28 cellular contexts compared by ENCODE assay signal in the genomic region with DNA sequence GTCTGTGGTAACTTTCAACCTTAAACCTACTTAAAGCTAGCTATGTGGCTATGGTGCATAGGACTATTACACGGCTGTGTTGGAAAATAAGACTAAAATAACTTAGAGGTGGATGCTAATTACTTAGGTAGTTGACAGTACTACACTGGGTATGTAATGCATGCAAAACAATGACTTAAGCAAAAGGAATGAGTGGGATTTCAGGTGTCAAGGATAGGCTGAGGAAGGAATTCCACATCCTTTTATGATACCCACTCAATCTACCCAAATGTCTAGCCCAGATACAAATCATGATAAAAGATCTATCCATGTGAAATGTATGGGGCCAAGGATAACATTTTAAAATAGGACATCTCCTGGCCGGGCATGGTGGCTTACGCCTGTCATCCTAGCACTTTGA.
"Had no signal": no experiment of that assay in that cellular context is flagged by ENCODE, and none has a peak within 500 bp of the region (broad histone marks: within the 10 kb centered on the region; RNA-seq: fewer than 3 reads in every experiment).

No MANE protein-coding gene starts in this region.

- H3K36me3 ChIP-seq: adrenal gland, esophagus muscularis mucosa, gastrocnemius medialis, WERI-Rb-1 had no signal

- H3K4me3 ChIP-seq: adrenal gland, body of pancreas, esophagus muscularis mucosa, gastrocnemius medialis had no signal

- H3K27me3 ChIP-seq: adrenal gland, body of pancreas, esophagus muscularis mucosa, gastrocnemius medialis had no signal

- ATAC-seq: activated CD4-positive, alpha-beta T cell treated with anti-CD3 and anti-CD28 coated beads for 36 hours; activated CD8-positive, alpha-beta memory T cell treated with anti-CD3 and anti-CD28 coated beads, Interleukin-2, amount 10 ng/mL, durations not matched to agents 7 days and 5 days; activated CD8-positive, alpha-beta T cell treated with anti-CD3 and anti-CD28 coated beads, Interleukin-2, amount 10 ng/mL, durations not matched to agents 7 days and 5 days; activated naive CD8-positive, alpha-beta T cell treated with anti-CD3 and anti-CD28 coated beads, Interleukin-2, amount 50 U/mL, for 24 hours; body of pancreas; gastrocnemius medialis; T-cell had no signal

- H3K4me1 ChIP-seq: esophagus muscularis mucosa, gastrocnemius medialis had no signal

- H3K9me3 ChIP-seq: adrenal gland, body of pancreas, esophagus muscularis mucosa, gastrocnemius medialis had no signal

- DNase-seq: activated B cell treated with CpG ODN at 0.5 μM for 24 hours; activated CD4-positive, alpha-beta memory T cell treated with anti-CD3 and anti-CD28 coated beads for 36 hours; activated CD4-positive, alpha-beta T cell treated with anti-CD3 and anti-CD28 coated beads for 36 hours; activated CD4-positive, alpha-beta T cell treated with anti-CD3 and anti-CD28 coated beads, Interleukin-2, amount 10 ng/mL, durations not matched to agents 24 days and 14 days; activated CD4-positive, CD25-positive, alpha-beta regulatory T cell treated with anti-CD3 and anti-CD28 coated beads, Interleukin-2, amount 50 U/mL, for 72 hours; activated CD8-positive, alpha-beta memory T cell treated with anti-CD3 and anti-CD28 coated beads, Interleukin-2, amount 10 ng/mL, durations not matched to agents 7 days and 5 days; activated CD8-positive, alpha-beta memory T cell treated with anti-CD3 and anti-CD28 coated beads, Interleukin-2, amount 50 U/mL, for 4 hours; activated CD8-positive, alpha-beta T cell treated with anti-CD3 and anti-CD28 coated beads, Interleukin-2, amount 10 ng/mL, durations not matched to agents 7 days and 5 days; activated effector memory CD4-positive, alpha-beta T cell treated with anti-CD3 and anti-CD28 coated beads, Interleukin-2, amount 50 U/mL, for 16 hours; activated naive CD4-positive, alpha-beta T cell treated with anti-CD3 and anti-CD28 coated beads for 36 hours; activated naive CD8-positive, alpha-beta T cell treated with anti-CD3 and anti-CD28 coated beads for 36 hours; activated naive CD8-positive, alpha-beta T cell treated with anti-CD3 and anti-CD28 coated beads, Interleukin-2, amount 50 U/mL, for 24 hours; activated T-cell treated with anti-CD3 and anti-CD28 coated beads, Interleukin-2, amount 50 U/mL, for 1 hour; activated T-cell treated with anti-CD3 and anti-CD28 coated beads, Interleukin-2, amount 50 U/mL, for 48 hours; adrenal gland; aorta; body of pancreas; cortex of kidney; dermis blood vessel endothelial cell; effector CD4-positive, alpha-beta T cell; effector memory CD8-positive, alpha-beta T cell; foreskin keratinocyte; gastrocnemius medialis; glutamatergic neuron; T-cell; T1000; WERI-Rb-1 had no signal

- H3K27ac ChIP-seq: adrenal gland, body of pancreas, esophagus muscularis mucosa, foreskin keratinocyte, gastrocnemius medialis, WERI-Rb-1 had no signal
